In genomic region chr20:50389437-50389807, GRCh38 we compare ENCODE assay signal across 1 cellular context.
A peak's percentile ranks its signal among the peaks of the same experiment; 100 is the strongest.
TF ChIP-seq lines count a peak whose summit lies in the region.

No MANE protein-coding gene starts in this region.

TF ChIP-seq in HepG2, 621 proteins besides CTCF, POLR2A, EP300 and RAD21 (continued from another document and continues in another):
- no peak for TF ChIP-seq CAMTA2 (CRISPR knock-in tag; IDR thresholded peaks at IDR 0.05; ENCODE audit: borderline replicate concordance)
- no peak for TF ChIP-seq ZNF383 (CRISPR knock-in tag; IDR thresholded peaks at IDR 0.05; ENCODE audit: borderline replicate concordance)
- TF ChIP-seq NFIC (IDR thresholded peaks at IDR 0.05; ENCODE audit: low read length) = peak; percentile 73; the same call in 1 of the 2 replicates
- no peak; the same call in 1 of the 2 replicates for TF ChIP-seq SPEN (CRISPR knock-in tag; IDR thresholded peaks at IDR 0.05; ENCODE audit: low read depth)
- peak; percentile 100 for TF ChIP-seq ZNF710 (CRISPR knock-in tag; IDR thresholded peaks at IDR 0.05; ENCODE audit: borderline replicate concordance)
- TF ChIP-seq GPBP1L1 (CRISPR knock-in tag; IDR thresholded peaks at IDR 0.05) = no peak
- no peak for TF ChIP-seq NFAT5 (CRISPR knock-in tag; IDR thresholded peaks at IDR 0.05)
- TF ChIP-seq ZNF607 (CRISPR knock-in tag; IDR thresholded peaks at IDR 0.05; ENCODE audit: borderline replicate concordance) = 0 out of 2 replicates have a peak, but pooled peaks have one; percentile 37
- no peak for TF ChIP-seq ZMYM2 (CRISPR knock-in tag; IDR thresholded peaks at IDR 0.05)
- TF ChIP-seq NFKBIZ (CRISPR knock-in tag; IDR thresholded peaks at IDR 0.05) = peak; percentile 46; the same call in 1 of the 2 replicates
- TF ChIP-seq ZBTB10 (CRISPR knock-in tag; IDR thresholded peaks at IDR 0.05; ENCODE audit: borderline replicate concordance) = peak; percentile 73; the same call in 1 of the 2 replicates
- TF ChIP-seq CSRNP1 (CRISPR knock-in tag; IDR thresholded peaks at IDR 0.05) = 0 out of 2 replicates have a peak, but pooled peaks have one; percentile 10
- peak; percentile 88; the same call in 1 of the 2 replicates for TF ChIP-seq RERE (CRISPR knock-in tag; IDR thresholded peaks at IDR 0.05; ENCODE audit: low read depth)
- no peak for TF ChIP-seq SNRNP70 (IDR thresholded peaks at IDR 0.05; ENCODE audit: low read depth, low read length)
- TF ChIP-seq ETV5 (CRISPR knock-in tag; IDR thresholded peaks at IDR 0.05; ENCODE audit: borderline replicate concordance) = peak; percentile 88; the same call in 1 of the 2 replicates
- peak; percentile 84 for TF ChIP-seq TCF7L2 (IDR thresholded peaks at IDR 0.05; ENCODE audit: low read depth, low read length)
- no peak; the same call in 1 of the 2 replicates for TF ChIP-seq NCOR1 (IDR thresholded peaks at IDR 0.05; ENCODE audit: borderline replicate concordance, low read length)
- no peak for TF ChIP-seq ZNF292 (CRISPR knock-in tag; IDR thresholded peaks at IDR 0.05; ENCODE audit: borderline replicate concordance, low read depth)
- no peak for TF ChIP-seq ZNF329 (CRISPR knock-in tag; IDR thresholded peaks at IDR 0.05; ENCODE audit: low read depth)
- TF ChIP-seq, protein P1, sequence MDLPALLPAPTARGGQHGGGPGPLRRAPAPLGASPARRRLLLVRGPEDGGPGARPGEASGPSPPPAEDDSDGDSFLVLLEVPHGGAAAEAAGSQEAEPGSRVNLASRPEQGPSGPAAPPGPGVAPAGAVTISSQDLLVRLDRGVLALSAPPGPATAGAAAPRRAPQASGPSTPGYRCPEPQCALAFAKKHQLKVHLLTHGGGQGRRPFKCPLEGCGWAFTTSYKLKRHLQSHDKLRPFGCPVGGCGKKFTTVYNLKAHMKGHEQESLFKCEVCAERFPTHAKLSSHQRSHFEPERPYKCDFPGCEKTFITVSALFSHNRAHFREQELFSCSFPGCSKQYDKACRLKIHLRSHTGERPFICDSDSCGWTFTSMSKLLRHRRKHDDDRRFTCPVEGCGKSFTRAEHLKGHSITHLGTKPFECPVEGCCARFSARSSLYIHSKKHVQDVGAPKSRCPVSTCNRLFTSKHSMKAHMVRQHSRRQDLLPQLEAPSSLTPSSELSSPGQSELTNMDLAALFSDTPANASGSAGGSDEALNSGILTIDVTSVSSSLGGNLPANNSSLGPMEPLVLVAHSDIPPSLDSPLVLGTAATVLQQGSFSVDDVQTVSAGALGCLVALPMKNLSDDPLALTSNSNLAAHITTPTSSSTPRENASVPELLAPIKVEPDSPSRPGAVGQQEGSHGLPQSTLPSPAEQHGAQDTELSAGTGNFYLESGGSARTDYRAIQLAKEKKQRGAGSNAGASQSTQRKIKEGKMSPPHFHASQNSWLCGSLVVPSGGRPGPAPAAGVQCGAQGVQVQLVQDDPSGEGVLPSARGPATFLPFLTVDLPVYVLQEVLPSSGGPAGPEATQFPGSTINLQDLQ (CRISPR knock-in tag; IDR thresholded peaks at IDR 0.05) = no peak
- TF ChIP-seq, protein P2, sequence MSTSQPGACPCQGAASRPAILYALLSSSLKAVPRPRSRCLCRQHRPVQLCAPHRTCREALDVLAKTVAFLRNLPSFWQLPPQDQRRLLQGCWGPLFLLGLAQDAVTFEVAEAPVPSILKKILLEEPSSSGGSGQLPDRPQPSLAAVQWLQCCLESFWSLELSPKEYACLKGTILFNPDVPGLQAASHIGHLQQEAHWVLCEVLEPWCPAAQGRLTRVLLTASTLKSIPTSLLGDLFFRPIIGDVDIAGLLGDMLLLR (CRISPR knock-in tag; IDR thresholded peaks at IDR 0.05) = no peak
- TF ChIP-seq DBP (CRISPR knock-in tag; IDR thresholded peaks at IDR 0.05; ENCODE audit: not compliant biosample characterization) = no peak
- TF ChIP-seq, protein P3, sequence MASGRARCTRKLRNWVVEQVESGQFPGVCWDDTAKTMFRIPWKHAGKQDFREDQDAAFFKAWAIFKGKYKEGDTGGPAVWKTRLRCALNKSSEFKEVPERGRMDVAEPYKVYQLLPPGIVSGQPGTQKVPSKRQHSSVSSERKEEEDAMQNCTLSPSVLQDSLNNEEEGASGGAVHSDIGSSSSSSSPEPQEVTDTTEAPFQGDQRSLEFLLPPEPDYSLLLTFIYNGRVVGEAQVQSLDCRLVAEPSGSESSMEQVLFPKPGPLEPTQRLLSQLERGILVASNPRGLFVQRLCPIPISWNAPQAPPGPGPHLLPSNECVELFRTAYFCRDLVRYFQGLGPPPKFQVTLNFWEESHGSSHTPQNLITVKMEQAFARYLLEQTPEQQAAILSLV (CRISPR knock-in tag; IDR thresholded peaks at IDR 0.05; ENCODE audit: borderline replicate concordance) = no peak
- TF ChIP-seq GATAD2A (CRISPR knock-in tag; IDR thresholded peaks at IDR 0.05) = peak; percentile 96
- TF ChIP-seq REL (CRISPR knock-in tag; conservative IDR thresholded peaks at IDR 0.05) = no peak
- no peak for TF ChIP-seq ZNF543 (CRISPR knock-in tag; IDR thresholded peaks at IDR 0.05)
